8 cellular contexts compared by ENCODE assay signal in the genomic region with DNA sequence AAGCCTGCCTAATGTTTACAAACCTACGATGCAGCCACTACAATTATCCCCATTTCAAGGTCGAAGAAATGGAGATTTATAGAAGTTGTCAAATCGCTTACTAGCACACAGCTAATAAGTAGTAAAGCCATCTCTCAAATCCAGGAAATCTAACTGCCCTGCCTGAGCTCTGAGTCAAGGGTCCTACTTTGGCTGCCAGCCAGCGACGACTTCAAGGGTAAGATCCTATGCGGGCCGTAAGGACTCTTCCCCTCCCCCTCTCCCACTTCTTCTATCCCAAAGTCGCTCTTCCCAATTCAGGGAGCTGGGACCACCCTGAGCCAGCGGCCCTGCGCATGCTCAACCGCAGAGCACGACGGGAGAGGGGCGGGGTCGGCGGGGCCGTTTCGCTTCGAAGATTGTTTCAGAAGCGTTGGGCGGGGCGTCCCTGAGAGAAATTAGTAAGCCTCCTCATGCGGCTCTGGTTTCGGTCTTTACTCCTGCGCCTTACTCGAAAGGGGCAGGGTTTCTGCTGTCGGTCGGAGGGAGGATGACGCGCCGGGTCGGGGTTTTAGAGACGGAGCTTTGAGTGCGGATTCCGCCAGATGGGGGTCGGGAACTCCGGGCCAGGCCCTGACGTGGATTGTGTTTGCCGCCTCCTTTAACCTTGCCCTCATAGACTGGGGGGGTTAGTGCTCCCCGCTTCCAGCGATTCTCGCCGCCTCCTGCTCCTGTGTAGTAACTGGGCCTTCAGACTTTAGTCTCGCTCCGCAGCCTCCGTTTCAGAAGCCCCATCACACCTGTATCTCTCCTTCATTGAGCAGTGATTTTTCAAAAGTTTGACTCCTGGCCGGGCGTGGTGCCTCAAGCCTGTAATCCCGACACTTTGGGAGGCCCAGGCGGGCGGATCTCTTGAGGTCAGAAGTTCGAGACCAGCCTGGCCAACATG. TPM values are rescaled to one million over a fixed set of nuclear protein-coding genes. Genes with fewer than 3 reads are reported as not detected.
DNase-seq lines count a peak whose midpoint lies in the region; ATAC-seq, FAIRE-seq and TF ChIP-seq lines count a peak whose summit lies in the region.

Gene ZMYM1 (plus strand): TSS at position 383 of the 928 bp plus-strand sequence. CDS start 14,603 bp downstream, outside the sequence.

- FAIRE-seq in pancreas (lab: Jason Lieb, UNC): no peak

- H3K36me3 ChIP-seq in pancreas (no peaks in the 10 kb centered on the region), thyroid gland (no peaks in the 10 kb centered on the region)

- H3K9me3 ChIP-seq in pancreas (no peaks in the 10 kb centered on the region), thyroid gland (no peaks in the 10 kb centered on the region)

- POLR2A ChIA-PET in HEK293T (lab: Yijun Ruan, JAX): interaction anchor here (0.6 to 2.9 kb wide), 11 partner anchors 10 to 1396 kb away, joined by 3 to 17 read pairs (median 4); partner anchors contain the start of genes SFPQ, SMIM12, TMEM35B and ZMYM6
- POLR2A ChIA-PET in activated naive CD8-positive, alpha-beta T cell treated with anti-CD3 and anti-CD28 coated beads, Interleukin-2, amount 10 ng/mL, durations not matched to agents 7 days and 5 days (lab: Charles Lee): interaction anchor here (0.6 to 2.7 kb wide), 8 partner anchors 47 to 220 kb away, joined by 3 to 9 read pairs (median 4); partner anchors contain the start of genes SFPQ, SMIM12, TMEM35B and ZMYM6

- H3K27ac Mint-ChIP-seq in activated naive CD8-positive, alpha-beta T cell treated with anti-CD3 and anti-CD28 coated beads, Interleukin-2, amount 10 ng/mL, durations not matched to agents 7 days and 5 days: peak within 1 kb of the TSS; percentile 100

- H3K4me1 ChIP-seq in pancreas (peaks cover 0 to 12% (median 0%) of the 10 kb centered on the region in 3 donors), thyroid gland (peaks cover 10 to 14% of the 10 kb centered on the region in 2 donors)

- H3K4me3 ChIP-seq in pancreas: peak within 1 kb of the TSS; percentile 33 to 79 (median 49)
- peak within 1 kb of the TSS; percentile 37 to 70 (median 56) for H3K4me3 ChIP-seq in thyroid gland (replicated peaks in 1 of 3)

- H3K27ac ChIP-seq in pancreas (peak within 1 kb of the TSS; percentile 68 to 84 (median 75)), thyroid gland (peak within 1 kb of the TSS; percentile 81 to 88 (median 82))

- intact Hi-C loops in Right ventricle myocardium superior (cut with DNase I): no loop called here
- intact Hi-C loops in pancreas (cut with DNase I): no loop called here
- intact Hi-C loops in thyroid gland (cut with DNase I): no loop called here

- H3K27me3 ChIP-seq in pancreas (no peaks in the 10 kb centered on the region), thyroid gland (no peaks in the 10 kb centered on the region)

- ATAC-seq in SK-N-SH treated with all-trans-retinoic acid at 6 μM for 48 hours (peak; percentile 97), Right ventricle myocardium superior (ENCODE audit: poor library complexity) (peak; percentile 98), pancreas (peak; percentile 94 to 99 (median 98))
- ATAC-seq in activated naive CD8-positive, alpha-beta T cell treated with anti-CD3 and anti-CD28 coated beads, Interleukin-2, amount 10 ng/mL, durations not matched to agents 7 days and 5 days (ENCODE audit: low read depth): peak; percentile 93

- peak in 1 of 2 donors; percentile 72 for TF ChIP-seq POLR2A in thyroid gland (IDR thresholded peaks at IDR 0.05)

- CTCF ChIA-PET in HEK293T (lab: Yijun Ruan, JAX): no interaction called here

- no peak for TF ChIP-seq CTCF in pancreas (IDR thresholded peaks at IDR 0.05)
- TF ChIP-seq CTCF in thyroid gland (IDR thresholded peaks at IDR 0.05): no peak

- peaks cover 19% of the 10 kb centered on the region for H3K4me1 Mint-ChIP-seq in activated naive CD8-positive, alpha-beta T cell treated with anti-CD3 and anti-CD28 coated beads, Interleukin-2, amount 10 ng/mL, durations not matched to agents 7 days and 5 days

- H3K36me3 Mint-ChIP-seq in activated naive CD8-positive, alpha-beta T cell treated with anti-CD3 and anti-CD28 coated beads, Interleukin-2, amount 10 ng/mL, durations not matched to agents 7 days and 5 days: peaks cover 17% of the 10 kb centered on the region

- peaks cover 5% of the 10 kb centered on the region for H3K9me3 Mint-ChIP-seq in activated naive CD8-positive, alpha-beta T cell treated with anti-CD3 and anti-CD28 coated beads, Interleukin-2, amount 10 ng/mL, durations not matched to agents 7 days and 5 days

- DNase-seq in GM04503 (ENCODE audit: low read depth) (peak; percentile 38), HEK293T (ENCODE audit: extremely low spot score) (peak; percentile 98), NAMALWA (ENCODE audit: low spot score) (peak; percentile 94), Right ventricle myocardium superior (peak; percentile 90), pancreas (peak; percentile 72 to 91 (median 79)), thyroid gland (peak; percentile 85 to 86)
- peak; percentile 83 for DNase-seq in activated naive CD8-positive, alpha-beta T cell treated with anti-CD3 and anti-CD28 coated beads, Interleukin-2, amount 10 ng/mL, durations not matched to agents 7 days and 5 days

- H3K27me3 Mint-ChIP-seq in activated naive CD8-positive, alpha-beta T cell treated with anti-CD3 and anti-CD28 coated beads, Interleukin-2, amount 10 ng/mL, durations not matched to agents 7 days and 5 days: no peaks in the 10 kb centered on the region

- peak within 1 kb of the TSS; percentile 99 for H3K4me3 Mint-ChIP-seq in activated naive CD8-positive, alpha-beta T cell treated with anti-CD3 and anti-CD28 coated beads, Interleukin-2, amount 10 ng/mL, durations not matched to agents 7 days and 5 days

- 0% methylated on average over 52 of the region's 52 CpGs for WGBS in pancreas, 2 donors
- 1% methylated on average over 44 to 49 of the region's 52 CpGs for WGBS in thyroid gland, 2 donors

TF ChIP-seq in HEK293T, 16 proteins besides CTCF, POLR2A, EP300 and RAD21:
- no peak for TF ChIP-seq CTBP1 (IDR thresholded peaks at IDR 0.05; ENCODE audit: borderline replicate concordance)
- TF ChIP-seq SP1 (IDR thresholded peaks at IDR 0.05): no peak
- no peak for TF ChIP-seq ARNT (IDR thresholded peaks at IDR 0.05)
- TF ChIP-seq FOXM1 (IDR thresholded peaks at IDR 0.05; ENCODE audit: borderline replicate concordance): peak; percentile 40; the same call in 1 of the 2 replicates
- TF ChIP-seq ZNF384 (IDR thresholded peaks at IDR 0.05): no peak
- no peak for TF ChIP-seq LEF1 (IDR thresholded peaks at IDR 0.05; ENCODE audit: borderline replicate concordance)
- TF ChIP-seq FOXK2 (IDR thresholded peaks at IDR 0.05): no peak
- TF ChIP-seq BHLHE40 (IDR thresholded peaks at IDR 0.05; ENCODE audit: borderline replicate concordance): no peak
- no peak for TF ChIP-seq TARDBP (IDR thresholded peaks at IDR 0.05)
- peak; percentile 18; the same call in 1 of the 2 replicates for TF ChIP-seq ELF4 (IDR thresholded peaks at IDR 0.05)
- TF ChIP-seq L3MBTL2 (conservative IDR thresholded peaks at IDR 0.05): peak; percentile 77
- no peak for TF ChIP-seq FOXA1 (IDR thresholded peaks at IDR 0.05)
- no peak for TF ChIP-seq HDGF (IDR thresholded peaks at IDR 0.05; ENCODE audit: borderline replicate concordance)
TF ChIP-seq in HEK293T: peak in this region for 3.

TF ChIP-seq in SK-N-SH treated with all-trans-retinoic acid at 6 μM for 48 hours, 23 proteins besides CTCF, POLR2A, EP300 and RAD21:
- no peak for TF ChIP-seq ZFP30 (CRISPR knock-in tag; IDR thresholded peaks at IDR 0.05)
- TF ChIP-seq ZNF70 (CRISPR knock-in tag; IDR thresholded peaks at IDR 0.05): peak; percentile 90
- no peak for TF ChIP-seq CSDC2 (CRISPR knock-in tag; IDR thresholded peaks at IDR 0.05)
- TF ChIP-seq CSRNP3 (CRISPR knock-in tag; IDR thresholded peaks at IDR 0.05): no peak
- peak; percentile 39; the same call in 1 of the 2 replicates for TF ChIP-seq PATZ1 (CRISPR knock-in tag; IDR thresholded peaks at IDR 0.05; ENCODE audit: borderline replicate concordance)
- no peak for TF ChIP-seq ZNF8 (CRISPR knock-in tag; IDR thresholded peaks at IDR 0.05)
- no peak for TF ChIP-seq TCF4 (CRISPR knock-in tag; IDR thresholded peaks at IDR 0.05; ENCODE audit: borderline replicate concordance)
- no peak for TF ChIP-seq SNAI2 (CRISPR knock-in tag; IDR thresholded peaks at IDR 0.05)
- TF ChIP-seq ARNTL (CRISPR knock-in tag; IDR thresholded peaks at IDR 0.05; ENCODE audit: borderline replicate concordance, low read depth): no peak

RNA-seq across cellular contexts. Expression of gene ZMYM1, which starts in this region (rescaled TPM):
- 10 to 100 TPM; 21.3 to 25.9 TPM for total RNA-seq in activated naive CD8-positive, alpha-beta T cell treated with anti-CD3 and anti-CD28 coated beads, Interleukin-2, amount 10 ng/mL, durations not matched to agents 7 days and 5 days
- total RNA-seq in Right ventricle myocardium superior (5.4 TPM), pancreas (10 to 100 TPM in 1 of 6 donors, 1 to 10 TPM in 5; 2.5 to 10.1 (median 5.7) TPM), thyroid gland (10 to 100 TPM; 16.9 to 21.0 (median 19.2) TPM)
- 1 to 10 TPM; 3.1 to 3.6 TPM for polyA plus RNA-seq in pancreas

Comparison
In these comparisons a context has a peak if more than half of its experiments do, and no peak if none do; other contexts are left out.
1. Peak in every context shown above with its lines: DNase-seq, ATAC-seq, H3K4me3 ChIP-seq and H3K27ac ChIP-seq.
2. DNase-seq: peak in every context shown above with its lines; median percentile 98 in HEK293T; 94 in NAMALWA; 90 in Right ventricle myocardium superior; 86 in thyroid gland; 83 in activated naive CD8-positive, alpha-beta T cell treated with anti-CD3 and anti-CD28 coated beads, Interleukin-2, amount 10 ng/mL, durations not matched to agents 7 days and 5 days; 79 in pancreas; 38 in GM04503.